In genomic region chr5:102531506-102531905, GRCh38 we compare ENCODE assay signal across 11 cellular contexts. TPM values are rescaled to one million over a fixed set of nuclear protein-coding genes. Genes with fewer than 3 reads are reported as not detected.
A peak's percentile ranks its signal among the peaks of the same experiment; 100 is the strongest.
DNase-seq lines count a peak whose midpoint lies in the region; ATAC-seq and TF ChIP-seq lines count a peak whose summit lies in the region.
"Had no signal": no experiment of that assay in that cellular context is flagged by ENCODE, and none has a peak within 500 bp of the region (broad histone marks: within the 10 kb centered on the region; RNA-seq: fewer than 3 reads in every experiment).

No MANE protein-coding gene starts in this region.

- peaks cover 19 to 21% of the 10 kb centered on the region in 2 experiments for H3K4me1 ChIP-seq in neutrophil (ENCODE audit: control insufficient read depth in 1 of 2, insufficient read depth in 1 of 2, low read depth in 1 of 2, low read length in 1 of 2)

- H3K27ac ChIP-seq in neutrophil, result peak overlapping the region; percentile 62

- no peaks in the 10 kb centered on the region for H3K9me3 ChIP-seq in neutrophil
- no peaks in the 10 kb centered on the region for H3K9me3 ChIP-seq in T-helper 17 cell (ENCODE audit: control insufficient read depth, low read length, poor library complexity, severe bottlenecking)

- H3K4me3 ChIP-seq in neutrophil (ENCODE audit: low read depth in 1 of 2, low read length in 1 of 2), result no peak overlapping the region

- no peaks in the 10 kb centered on the region for H3K27me3 ChIP-seq in neutrophil

- ATAC-seq in GM19397 (IDR thresholded peaks at IDR 0.05; ENCODE audit: unreplicated experiment) (peak; percentile 99), HG03066 (IDR thresholded peaks at IDR 0.05; ENCODE audit: low read depth, unreplicated experiment) (peak; percentile 77), T-helper 17 cell (no peak)
- no peak for ATAC-seq in stimulated activated naive CD8-positive, alpha-beta T cell treated with anti-CD3 and anti-CD28 coated beads, Interleukin-15, amount 100 ng/mL, for 72 hours

- H3K4me3 Mint-ChIP-seq in T-helper 17 cell, result no peak overlapping the region
- no peak overlapping the region for H3K4me3 Mint-ChIP-seq in stimulated activated naive CD8-positive, alpha-beta T cell treated with anti-CD3 and anti-CD28 coated beads, Interleukin-15, amount 100 ng/mL, for 72 hours

- no peaks in the 10 kb centered on the region for H3K9me3 Mint-ChIP-seq in stimulated activated naive CD8-positive, alpha-beta T cell treated with anti-CD3 and anti-CD28 coated beads, Interleukin-15, amount 100 ng/mL, for 72 hours

- DNase-seq in SIG-M5 (lab: John Stamatoyannopoulos, UW), result peak; percentile 86
- DNase-seq in T-helper 17 cell, result no peak
- DNase-seq in EL, result no peak
- DNase-seq in stimulated activated naive CD8-positive, alpha-beta T cell treated with anti-CD3 and anti-CD28 coated beads, Interleukin-15, amount 100 ng/mL, for 72 hours, result no peak
- DNase-seq in NCI-H1105 (lab: John Stamatoyannopoulos, UW), result no peak
- DNase-seq: DMS153 had no signal

- H3K4me1 Mint-ChIP-seq in T-helper 17 cell, result no peaks in the 10 kb centered on the region
- H3K4me1 Mint-ChIP-seq in stimulated activated naive CD8-positive, alpha-beta T cell treated with anti-CD3 and anti-CD28 coated beads, Interleukin-15, amount 100 ng/mL, for 72 hours, result no peaks in the 10 kb centered on the region

- TF ChIP-seq CTCF in neutrophil (IDR thresholded peaks at IDR 0.05), result no peak

- no peak overlapping the region for H3K27ac Mint-ChIP-seq in T-helper 17 cell
- H3K27ac Mint-ChIP-seq in stimulated activated naive CD8-positive, alpha-beta T cell treated with anti-CD3 and anti-CD28 coated beads, Interleukin-15, amount 100 ng/mL, for 72 hours, result no peak overlapping the region

- no peaks in the 10 kb centered on the region for H3K36me3 Mint-ChIP-seq in T-helper 17 cell (ENCODE audit: low read depth)

- peaks cover 19% of the 10 kb centered on the region for H3K27me3 Mint-ChIP-seq in T-helper 17 cell
- peaks cover 8% of the 10 kb centered on the region for H3K27me3 Mint-ChIP-seq in stimulated activated naive CD8-positive, alpha-beta T cell treated with anti-CD3 and anti-CD28 coated beads, Interleukin-15, amount 100 ng/mL, for 72 hours

- H3K36me3 ChIP-seq in neutrophil, result no peaks in the 10 kb centered on the region

RNA-seq across cellular contexts. Expression of gene SLCO6A1, which starts 32.7 kb away (rescaled TPM):
- total RNA-seq in T-helper 17 cell, result not detected
- total RNA-seq: posterior vena cava, SK-MEL-5 had no signal

Comparison
In these comparisons a context has a peak if more than half of its experiments do, and no peak if none do; other contexts are left out.
1. ATAC-seq: peak in GM19397 (single experiment) and HG03066 (single experiment); none in T-helper 17 cell (single experiment) and stimulated activated naive CD8-positive, alpha-beta T cell treated with anti-CD3 and anti-CD28 coated beads, Interleukin-15, amount 100 ng/mL, for 72 hours (single experiment).